In genomic region chr9:89405832-89406231, GRCh38 we compare ENCODE assay signal across 8 cellular contexts.
A peak's percentile ranks its signal among the peaks of the same experiment; 100 is the strongest.
DNase-seq lines count a peak whose midpoint lies in the region; ATAC-seq lines count a peak whose summit lies in the region.

No MANE protein-coding gene starts in this region.

- no peak overlapping the region for H4K12ac ChIP-seq in trophoblast cell (ENCODE audit: low read depth, low read length)

- H3K27me3 ChIP-seq in trophoblast cell (ENCODE audit: insufficient read depth, low read length), result no peaks in the 10 kb centered on the region

- H3K27me3 Mint-ChIP-seq in activated CD4-positive, alpha-beta memory T cell treated with anti-CD3 and anti-CD28 coated beads for 36 hours, result no peaks in the 10 kb centered on the region
- H3K27me3 Mint-ChIP-seq in natural killer cell treated with Interleukin-12 subunit alpha and Interleukin-12 subunit beta and Interleukin-15 and Interleukin-18, amount 100 ng/mL, for 72 hours, result no peaks in the 10 kb centered on the region

- H3K4me3 Mint-ChIP-seq in activated CD4-positive, alpha-beta memory T cell treated with anti-CD3 and anti-CD28 coated beads for 36 hours, result no peak overlapping the region
- H3K4me3 Mint-ChIP-seq in natural killer cell treated with Interleukin-12 subunit alpha and Interleukin-12 subunit beta and Interleukin-15 and Interleukin-18, amount 100 ng/mL, for 72 hours, result peak overlapping the region; percentile 76

- no peak overlapping the region for H2AK5ac ChIP-seq in trophoblast cell (ENCODE audit: low read length)

- intact Hi-C loops in activated CD4-positive, alpha-beta memory T cell treated with anti-CD3 and anti-CD28 coated beads for 36 hours (cut with micrococcal nuclease), result no loop called here

- no peak overlapping the region for H3K9ac ChIP-seq in trophoblast cell (ENCODE audit: low read length)

- peak; percentile 45 for ATAC-seq in GM18858 (IDR thresholded peaks at IDR 0.05; ENCODE audit: unreplicated experiment)
- ATAC-seq in HG02610 (IDR thresholded peaks at IDR 0.05; ENCODE audit: unreplicated experiment), result peak; percentile 47
- ATAC-seq in natural killer cell treated with Interleukin-12 subunit alpha and Interleukin-12 subunit beta and Interleukin-15 and Interleukin-18, amount 100 ng/mL, for 72 hours, result peak; percentile 56 to 74

- DNase-seq in activated CD4-positive, alpha-beta memory T cell treated with anti-CD3 and anti-CD28 coated beads for 36 hours, result no peak
- DNase-seq in natural killer cell treated with Interleukin-12 subunit alpha and Interleukin-12 subunit beta and Interleukin-15 and Interleukin-18, amount 100 ng/mL, for 72 hours (ENCODE audit: low spot score), result no peak
- no peak for DNase-seq in NCI-H226
- DNase-seq in trophoblast cell, result no peak
- DNase-seq in T-helper 9 cell, result no peak
- no peak for DNase-seq in SHP77 (lab: John Stamatoyannopoulos, UW)

- H2BK120ac ChIP-seq in trophoblast cell (ENCODE audit: insufficient read depth, low read length, poor library complexity), result no peak overlapping the region

- no peak overlapping the region for H4K91ac ChIP-seq in trophoblast cell (ENCODE audit: low read depth, low read length)

- H3K79me1 ChIP-seq in trophoblast cell (ENCODE audit: low read length), result no peaks in the 10 kb centered on the region

- H3K4me1 Mint-ChIP-seq in activated CD4-positive, alpha-beta memory T cell treated with anti-CD3 and anti-CD28 coated beads for 36 hours (ENCODE audit: low read depth), result peaks cover 52% of the 10 kb centered on the region
- peaks cover 67 to 79% of the 10 kb centered on the region in 2 donors for H3K4me1 Mint-ChIP-seq in natural killer cell treated with Interleukin-12 subunit alpha and Interleukin-12 subunit beta and Interleukin-15 and Interleukin-18, amount 100 ng/mL, for 72 hours (ENCODE audit: low read depth in 2 of 2)

- H3K4me1 ChIP-seq in trophoblast cell (ENCODE audit: control insufficient read depth in 1 of 2, insufficient read depth in 2 of 2, low read length in 2 of 2), result peaks cover 0 to 2% of the 10 kb centered on the region in 2 experiments

- H3K23ac ChIP-seq in trophoblast cell (ENCODE audit: low read length), result no peak overlapping the region

- no peak overlapping the region for H2BK5ac ChIP-seq in trophoblast cell (ENCODE audit: low read depth, low read length, poor library complexity)

- H3K27ac Mint-ChIP-seq in activated CD4-positive, alpha-beta memory T cell treated with anti-CD3 and anti-CD28 coated beads for 36 hours, result peak overlapping the region; percentile 74
- peak overlapping the region; percentile 92 to 96 for H3K27ac Mint-ChIP-seq in natural killer cell treated with Interleukin-12 subunit alpha and Interleukin-12 subunit beta and Interleukin-15 and Interleukin-18, amount 100 ng/mL, for 72 hours

- H3K4me2 ChIP-seq in trophoblast cell (ENCODE audit: low read length), result no peak overlapping the region

- H3K9me3 ChIP-seq in trophoblast cell (ENCODE audit: insufficient read depth, low read depth, low read length), result peaks cover 3% of the 10 kb centered on the region

- H3K36me3 ChIP-seq in trophoblast cell (ENCODE audit: control insufficient read depth in 1 of 2, insufficient read depth in 2 of 2, low read length in 2 of 2), result no peaks in the 10 kb centered on the region

- H3K4me3 ChIP-seq in trophoblast cell (ENCODE audit: low read depth, low read length), result no peak overlapping the region

- H3K36me3 Mint-ChIP-seq in activated CD4-positive, alpha-beta memory T cell treated with anti-CD3 and anti-CD28 coated beads for 36 hours, result peaks cover 62% of the 10 kb centered on the region
- H3K36me3 Mint-ChIP-seq in natural killer cell treated with Interleukin-12 subunit alpha and Interleukin-12 subunit beta and Interleukin-15 and Interleukin-18, amount 100 ng/mL, for 72 hours, result peaks cover 28% of the 10 kb centered on the region

- H4K8ac ChIP-seq in trophoblast cell (ENCODE audit: low read depth, low read length), result no peak overlapping the region

- no peak overlapping the region for H3K18ac ChIP-seq in trophoblast cell (ENCODE audit: low read length)

- no peak overlapping the region for H3K27ac ChIP-seq in trophoblast cell (ENCODE audit: low read depth, low read length)

- no peak overlapping the region for H3K14ac ChIP-seq in trophoblast cell (ENCODE audit: low read length)

- no peak overlapping the region for H2BK12ac ChIP-seq in trophoblast cell (ENCODE audit: low read length)

- WGBS in trophoblast cell (ENCODE audit: extremely low coverage, insufficient coverage, insufficient read length), result no CpG with 5 or more reads among the region's 11 CpGs

- no peak overlapping the region for H3K4ac ChIP-seq in trophoblast cell (ENCODE audit: low read depth, low read length)

- H3K9me3 Mint-ChIP-seq in activated CD4-positive, alpha-beta memory T cell treated with anti-CD3 and anti-CD28 coated beads for 36 hours, result peaks cover 6% of the 10 kb centered on the region
- H3K9me3 Mint-ChIP-seq in natural killer cell treated with Interleukin-12 subunit alpha and Interleukin-12 subunit beta and Interleukin-15 and Interleukin-18, amount 100 ng/mL, for 72 hours, result peaks cover 5% of the 10 kb centered on the region

- H3K79me2 ChIP-seq in trophoblast cell (ENCODE audit: control insufficient read depth, insufficient read depth, low read length, poor library complexity), result no peaks in the 10 kb centered on the region

- POLR2A ChIA-PET in activated CD4-positive, alpha-beta memory T cell treated with anti-CD3 and anti-CD28 coated beads for 36 hours (lab: Charles Lee), result no interaction called here

- no peak overlapping the region for H2AFZ ChIP-seq in trophoblast cell (ENCODE audit: insufficient read depth, low read length, poor library complexity)

- CTCF ChIA-PET in activated CD4-positive, alpha-beta memory T cell treated with anti-CD3 and anti-CD28 coated beads for 36 hours (lab: Charles Lee), result interaction anchor here (1.3 to 2.4 kb wide), 2 partner anchors 76 to 143 kb away, joined by 3 to 14 read pairs; no protein-coding TSS in a partner anchor
